In genomic region chr3:23999012-23999641, GRCh38 we compare ENCODE assay signal across 8 cellular contexts. TPM values are rescaled to one million over a fixed set of nuclear protein-coding genes. Genes with fewer than 3 reads are reported as not detected.
DNase-seq lines count a peak whose midpoint lies in the region; ATAC-seq, FAIRE-seq and TF ChIP-seq lines count a peak whose summit lies in the region.

No MANE protein-coding gene starts in this region.

- H3K27ac ChIP-seq in naive thymus-derived CD4-positive, alpha-beta T cell (ENCODE audit: low read depth, low read length): no peak overlapping the region

- ATAC-seq in activated CD8-positive, alpha-beta T cell treated with anti-CD3 and anti-CD28 coated beads, Interleukin-2, amount 10 ng/mL, durations not matched to agents 7 days and 5 days: no peak
- ATAC-seq in naive thymus-derived CD4-positive, alpha-beta T cell: peak; percentile 49
- no peak for ATAC-seq in stimulated activated naive CD8-positive, alpha-beta T cell treated with anti-CD3 and anti-CD28 coated beads, Interleukin-15, Interleukin-2, amounts not matched to agents 100 U/mL and 50 U/mL, for 24 hours
- ATAC-seq in GM18498 (IDR thresholded peaks at IDR 0.05; ENCODE audit: unreplicated experiment): no peak

- H3K4me3 Mint-ChIP-seq in activated CD8-positive, alpha-beta T cell treated with anti-CD3 and anti-CD28 coated beads, Interleukin-2, amount 10 ng/mL, durations not matched to agents 7 days and 5 days: no peak overlapping the region
- no peak overlapping the region for H3K4me3 Mint-ChIP-seq in naive thymus-derived CD4-positive, alpha-beta T cell

- CTCF ChIA-PET in activated CD8-positive, alpha-beta T cell treated with anti-CD3 and anti-CD28 coated beads, Interleukin-2, amount 10 ng/mL, durations not matched to agents 7 days and 5 days (lab: Charles Lee): interaction anchor here (0.6 to 2.3 kb wide), 13 partner anchors 8 to 341 kb away, joined by 3 to 6 read pairs (median 3); no protein-coding TSS in a partner anchor
- CTCF ChIA-PET in naive thymus-derived CD4-positive, alpha-beta T cell (lab: Charles Lee): interaction anchor here (0.6 to 1.0 kb wide), 2 partner anchors 18 to 227 kb away, joined by 3 read pairs; no protein-coding TSS in a partner anchor

- H3K36me3 Mint-ChIP-seq in activated CD8-positive, alpha-beta T cell treated with anti-CD3 and anti-CD28 coated beads, Interleukin-2, amount 10 ng/mL, durations not matched to agents 7 days and 5 days (ENCODE audit: low read depth): no peaks in the 10 kb centered on the region
- no peaks in the 10 kb centered on the region for H3K36me3 Mint-ChIP-seq in naive thymus-derived CD4-positive, alpha-beta T cell

- H3K9me3 Mint-ChIP-seq in activated CD8-positive, alpha-beta T cell treated with anti-CD3 and anti-CD28 coated beads, Interleukin-2, amount 10 ng/mL, durations not matched to agents 7 days and 5 days (ENCODE audit: insufficient read depth): no peaks in the 10 kb centered on the region
- peaks cover 0 to 4% (median 0%) of the 10 kb centered on the region in 11 donors for H3K9me3 Mint-ChIP-seq in naive thymus-derived CD4-positive, alpha-beta T cell

- H3K4me3 ChIP-seq in epithelial cell of proximal tubule (ENCODE audit: low read depth, low read length): no peak overlapping the region
- no peak overlapping the region for H3K4me3 ChIP-seq in naive thymus-derived CD4-positive, alpha-beta T cell (ENCODE audit: low read length)

- no peaks in the 10 kb centered on the region for H3K4me1 ChIP-seq in naive thymus-derived CD4-positive, alpha-beta T cell (ENCODE audit: control insufficient read depth in 2 of 2, insufficient read depth in 2 of 2, low read length in 2 of 2)

- no peak for FAIRE-seq in D721Med (lab: Jason Lieb, UNC)

- peaks cover 22% of the 10 kb centered on the region for H3K27me3 Mint-ChIP-seq in activated CD8-positive, alpha-beta T cell treated with anti-CD3 and anti-CD28 coated beads, Interleukin-2, amount 10 ng/mL, durations not matched to agents 7 days and 5 days (ENCODE audit: low read depth)
- peaks cover 0 to 20% (median 3%) of the 10 kb centered on the region in 5 donors for H3K27me3 Mint-ChIP-seq in naive thymus-derived CD4-positive, alpha-beta T cell

- H3K27ac Mint-ChIP-seq in activated CD8-positive, alpha-beta T cell treated with anti-CD3 and anti-CD28 coated beads, Interleukin-2, amount 10 ng/mL, durations not matched to agents 7 days and 5 days: no peak overlapping the region
- no peak overlapping the region for H3K27ac Mint-ChIP-seq in naive thymus-derived CD4-positive, alpha-beta T cell

- peaks cover 3% of the 10 kb centered on the region for H3K4me1 Mint-ChIP-seq in activated CD8-positive, alpha-beta T cell treated with anti-CD3 and anti-CD28 coated beads, Interleukin-2, amount 10 ng/mL, durations not matched to agents 7 days and 5 days (ENCODE audit: low read depth)
- peaks cover 0 to 6% (median 4%) of the 10 kb centered on the region in 7 donors for H3K4me1 Mint-ChIP-seq in naive thymus-derived CD4-positive, alpha-beta T cell

- H3K9me3 ChIP-seq in naive thymus-derived CD4-positive, alpha-beta T cell (ENCODE audit: control insufficient read depth in 2 of 3, low read length in 3 of 3): no peaks in the 10 kb centered on the region

- TF ChIP-seq CTCF in D721Med (IDR thresholded peaks at IDR 0.05; ENCODE audit: insufficient read depth, missing control alignments) (peak; percentile 99), epithelial cell of proximal tubule (conservative IDR thresholded peaks at IDR 0.05; ENCODE audit: low read depth, low read length) (peak; percentile 99)

- DNase-seq in D721Med (ENCODE audit: insufficient read length, low spot score) (no peak), H4 (ENCODE audit: low spot score) (peak; percentile 37), NCI-H2196 treated with DMSO at 0.1 percent for 48 hours (lab: John Stamatoyannopoulos, UW; ENCODE audit: unreplicated experiment) (peak; percentile 0), epithelial cell of proximal tubule (ENCODE audit: low read depth) (no peak)
- DNase-seq in activated CD8-positive, alpha-beta T cell treated with anti-CD3 and anti-CD28 coated beads, Interleukin-2, amount 10 ng/mL, durations not matched to agents 7 days and 5 days: peak; percentile 73
- peak in 8 of 9 donors; percentile 24 to 64 (median 29) for DNase-seq in naive thymus-derived CD4-positive, alpha-beta T cell
- DNase-seq in stimulated activated naive CD8-positive, alpha-beta T cell treated with anti-CD3 and anti-CD28 coated beads, Interleukin-15, Interleukin-2, amounts not matched to agents 100 U/mL and 50 U/mL, for 24 hours: peak; percentile 78

- intact Hi-C loops in naive thymus-derived CD4-positive, alpha-beta T cell (cut with micrococcal nuclease): loop anchor here (1.0 to 5.0 kb wide), 5 partner anchors 110 to 1595 kb away; no protein-coding TSS in a partner anchor

- H3K36me3 ChIP-seq in naive thymus-derived CD4-positive, alpha-beta T cell (ENCODE audit: control insufficient read depth in 2 of 3, insufficient read depth in 3 of 3, low read length in 3 of 3): no peaks in the 10 kb centered on the region

- no peaks in the 10 kb centered on the region for H3K27me3 ChIP-seq in naive thymus-derived CD4-positive, alpha-beta T cell (ENCODE audit: control insufficient read depth in 2 of 2, insufficient read depth in 2 of 2, low read length in 2 of 2)

- POLR2A ChIA-PET in activated CD8-positive, alpha-beta T cell treated with anti-CD3 and anti-CD28 coated beads, Interleukin-2, amount 10 ng/mL, durations not matched to agents 7 days and 5 days (lab: Charles Lee): no interaction called here
- POLR2A ChIA-PET in naive thymus-derived CD4-positive, alpha-beta T cell (lab: Charles Lee): no interaction called here

RNA-seq across cellular contexts. Expression of gene NR1D2, which starts 54.0 kb away (rescaled TPM):
- total RNA-seq in H4 (2014; rRNA removed; shearing (Covaris generic)): 17.7 and 20.2 TPM in 2 replicates
- total RNA-seq in activated CD8-positive, alpha-beta T cell treated with anti-CD3 and anti-CD28 coated beads, Interleukin-2, amount 10 ng/mL, durations not matched to agents 7 days and 5 days: 1 to 10 TPM; 2.6 to 3.0 TPM
- total RNA-seq in epithelial cell of proximal tubule: 5.9 and 6.1 TPM in 2 replicates
- 10 to 100 TPM in 4 of 5 experiments, 1 to 10 TPM in 1; 6.7 to 97.7 (median 53.0) TPM for total RNA-seq in naive thymus-derived CD4-positive, alpha-beta T cell
- 10 to 100 TPM; 25.2 to 53.4 TPM for polyA plus RNA-seq in naive thymus-derived CD4-positive, alpha-beta T cell

Comparison
In these comparisons a context has a peak if more than half of its experiments do, and no peak if none do; other contexts are left out.
1. DNase-seq: peak in H4 (single experiment), NCI-H2196 treated with DMSO at 0.1 percent for 48 hours (single experiment), activated CD8-positive, alpha-beta T cell treated with anti-CD3 and anti-CD28 coated beads, Interleukin-2, amount 10 ng/mL, durations not matched to agents 7 days and 5 days (single experiment), naive thymus-derived CD4-positive, alpha-beta T cell (8 of 9) and stimulated activated naive CD8-positive, alpha-beta T cell treated with anti-CD3 and anti-CD28 coated beads, Interleukin-15, Interleukin-2, amounts not matched to agents 100 U/mL and 50 U/mL, for 24 hours (single experiment); none in D721Med (single experiment) and epithelial cell of proximal tubule (single experiment).